In the genomic region with DNA sequence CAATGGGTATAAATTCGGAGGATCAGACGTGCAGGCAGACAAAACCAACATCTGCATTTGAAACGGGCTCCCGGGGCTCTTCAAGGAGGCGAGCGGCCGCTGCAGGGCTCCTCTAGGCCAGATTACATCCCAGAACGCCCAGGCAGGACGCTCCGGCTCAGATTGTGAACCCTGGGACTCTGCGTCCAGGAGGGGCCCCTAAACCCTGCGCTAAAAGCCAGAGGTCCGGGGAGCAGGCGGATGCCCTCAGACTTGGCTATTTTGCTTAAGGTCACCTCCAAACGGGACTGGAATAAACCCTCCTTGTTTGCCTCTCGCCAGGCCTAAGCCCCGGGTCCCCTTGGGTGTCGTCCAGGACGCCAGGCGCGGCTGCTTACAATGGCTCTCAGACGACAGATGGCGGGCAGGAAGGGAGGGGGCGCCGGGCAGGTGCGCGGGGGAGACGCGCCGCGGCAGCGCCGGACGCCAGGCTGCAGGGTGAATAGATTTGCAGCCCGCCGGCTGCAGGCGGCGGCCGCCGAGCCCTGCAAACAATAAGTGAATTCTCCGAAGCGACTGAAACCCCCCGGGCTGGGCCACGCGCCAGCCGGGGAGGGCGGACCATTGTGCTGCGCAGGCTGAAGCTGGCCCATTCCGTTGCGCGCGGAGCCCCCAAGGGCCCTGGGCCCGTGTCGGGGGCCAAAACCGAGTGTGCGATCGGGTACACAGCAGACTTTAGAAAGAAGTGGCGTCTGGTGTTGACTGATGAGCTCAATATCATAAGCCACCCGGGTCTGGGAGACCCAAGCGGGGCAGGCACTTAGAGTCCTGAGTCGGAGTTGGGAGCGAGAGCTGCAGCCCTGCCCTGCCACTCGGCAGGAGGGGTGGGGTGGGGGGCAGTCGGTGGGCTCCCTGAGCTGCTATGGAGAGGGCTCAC, we compare ENCODE assay signal across 8 cellular contexts. TPM values are rescaled to one million over a fixed set of nuclear protein-coding genes. Genes with fewer than 3 reads are reported as not detected.
A peak's percentile ranks its signal among the peaks of the same experiment; 100 is the strongest.
DNase-seq lines count a peak whose midpoint lies in the region; ATAC-seq and TF ChIP-seq lines count a peak whose summit lies in the region.

No MANE protein-coding gene starts in this region.

- TF ChIP-seq CTCF in BE2C (IDR thresholded peaks at IDR 0.05; ENCODE audit: low read depth, low read length) (no peak), upper lobe of right lung (IDR thresholded peaks at IDR 0.05) (no peak)

- intact Hi-C loops in upper lobe of right lung (cut with DNase I): no loop called here

- peaks cover 25% of the 10 kb centered on the region for H3K27me3 ChIP-seq in BE2C
- no peaks in the 10 kb centered on the region for H3K27me3 ChIP-seq in upper lobe of right lung

- 0 out of 2 replicates have a peak, but pooled peaks cover 5% of the 10 kb centered on the region for H3K9me3 ChIP-seq in BE2C
- no peaks in the 10 kb centered on the region for H3K9me3 ChIP-seq in upper lobe of right lung

- H3K4me3 ChIP-seq in BE2C (ENCODE audit: low read depth, low read length): peak overlapping the region; percentile 51
- H3K4me3 ChIP-seq in upper lobe of right lung: peak overlapping the region; percentile 46

- no peak overlapping the region for H3K27ac ChIP-seq in upper lobe of right lung

- peak; percentile 78 for ATAC-seq in upper lobe of right lung
- no peak for ATAC-seq in HG03354 (IDR thresholded peaks at IDR 0.05; ENCODE audit: poor library complexity, severe bottlenecking, unreplicated experiment)
- no peak for ATAC-seq in GM19351 (IDR thresholded peaks at IDR 0.05; ENCODE audit: unreplicated experiment)

- H3K4me1 ChIP-seq in BE2C (0 out of 2 replicates have a peak, but pooled peaks cover 2% of the 10 kb centered on the region), upper lobe of right lung (peaks cover 12% of the 10 kb centered on the region)

- DNase-seq in BE2C: peak; percentile 84
- peak; percentile 88 for DNase-seq in NCI-H2171 treated with DMSO at 0.1 percent for 48 hours (lab: John Stamatoyannopoulos, UW)
- DNase-seq in ecto neural progenitor cell (ENCODE audit: low spot score): peak; percentile 87
- peak; percentile 84 for DNase-seq in medulla oblongata (ENCODE audit: extremely low spot score)
- peak; percentile 74 for DNase-seq in upper lobe of right lung
- no peak for DNase-seq in SW480 (ENCODE audit: low spot score)

- H3K36me3 ChIP-seq in BE2C: no peaks in the 10 kb centered on the region
- H3K36me3 ChIP-seq in upper lobe of right lung: no peaks in the 10 kb centered on the region

RNA-seq across cellular contexts. Expression of a gene that starts 32.3 kb away (rescaled TPM):
- polyA plus RNA-seq in BE2C (2012; ENCODE audit: insufficient read depth, insufficient read length, low read depth): 0.09 TPM
- 119 TPM for total RNA-seq in upper lobe of right lung
